In genomic region chr15:63586790-63587189, GRCh38 we compare ENCODE assay signal across 30 cellular contexts. TPM values are rescaled to one million over a fixed set of nuclear protein-coding genes. Genes with fewer than 3 reads are reported as not detected.
A peak's percentile ranks its signal among the peaks of the same experiment; 100 is the strongest.
DNase-seq lines count a peak whose midpoint lies in the region; ATAC-seq, FAIRE-seq and TF ChIP-seq lines count a peak whose summit lies in the region.
"Had no signal": no experiment of that assay in that cellular context is flagged by ENCODE, and none has a peak within 500 bp of the region (broad histone marks: within the 10 kb centered on the region; RNA-seq: fewer than 3 reads in every experiment).

No MANE protein-coding gene starts in this region.

- peaks cover 7% of the 10 kb centered on the region for H3K9me3 Mint-ChIP-seq in activated CD4-positive, alpha-beta T cell treated with anti-CD3 and anti-CD28 coated beads for 36 hours (ENCODE audit: low read depth)
- no peaks in the 10 kb centered on the region for H3K9me3 Mint-ChIP-seq in CD8-positive, alpha-beta memory T cell
- H3K9me3 Mint-ChIP-seq in naive thymus-derived CD8-positive, alpha-beta T cell: peaks cover 0 to 2% (median 0%) of the 10 kb centered on the region in 9 donors

- H3K9me3 ChIP-seq in CD8-positive, alpha-beta memory T cell (ENCODE audit: low read length): no peaks in the 10 kb centered on the region
- no peaks in the 10 kb centered on the region; the same call in 2 of the 3 replicates for H3K9me3 ChIP-seq in GM12878 (replicated peaks; ENCODE audit: control insufficient read depth, insufficient read depth, low read length)
- H3K9me3 ChIP-seq: Caco-2, esophagus muscularis mucosa, gastroesophageal sphincter had no signal

- H3K4me1 Mint-ChIP-seq in activated CD4-positive, alpha-beta T cell treated with anti-CD3 and anti-CD28 coated beads for 36 hours: peaks cover 22% of the 10 kb centered on the region
- peaks cover 13 to 36% (median 25%) of the 10 kb centered on the region in 3 donors for H3K4me1 Mint-ChIP-seq in CD8-positive, alpha-beta memory T cell
- H3K4me1 Mint-ChIP-seq in naive thymus-derived CD8-positive, alpha-beta T cell: peaks cover 23 to 26% (median 24%) of the 10 kb centered on the region in 4 donors

- no peak overlapping the region for H3K4me2 ChIP-seq in GM12878 (ENCODE audit: control insufficient read depth, insufficient read depth)

- no peaks in the 10 kb centered on the region for H3K27me3 Mint-ChIP-seq in activated CD4-positive, alpha-beta T cell treated with anti-CD3 and anti-CD28 coated beads for 36 hours
- H3K27me3 Mint-ChIP-seq in CD8-positive, alpha-beta memory T cell: no peaks in the 10 kb centered on the region
- H3K27me3 Mint-ChIP-seq in naive thymus-derived CD8-positive, alpha-beta T cell: no peaks in the 10 kb centered on the region

- no peak overlapping the region for H3K27ac ChIP-seq in CD8-positive, alpha-beta memory T cell (ENCODE audit: low read depth, low read length)
- no peak overlapping the region for H3K27ac ChIP-seq in GM12878 (ENCODE audit: control insufficient read depth, insufficient read depth)
- H3K27ac ChIP-seq: esophagus muscularis mucosa, gastroesophageal sphincter, WERI-Rb-1 had no signal

- BruUV-seq in GM12878 (replicated peaks; lab: Mats Ljungman, UMichigan): no TSS peak

- POLR2A ChIA-PET in activated CD4-positive, alpha-beta T cell treated with anti-CD3 and anti-CD28 coated beads for 36 hours (lab: Charles Lee): no interaction called here
- POLR2A ChIA-PET in CD8-positive, alpha-beta memory T cell (lab: Charles Lee): no interaction called here
- POLR2A ChIA-PET in GM12878 (lab: Charles Lee): no interaction called here
- POLR2A ChIA-PET in naive thymus-derived CD8-positive, alpha-beta T cell (lab: Charles Lee): no interaction called here

- TF ChIP-seq CTCF in GM12878 (IDR thresholded peaks at IDR 0.05 in 2 of 3, conservative IDR thresholded peaks at IDR 0.05 in 1 of 3; ENCODE audit: control insufficient read depth in 2 of 3, extremely low read depth in 1 of 3, insufficient read depth in 1 of 3, low read depth in 3 of 3, low read length in 3 of 3): no peak

- CTCF ChIA-PET in activated CD4-positive, alpha-beta T cell treated with anti-CD3 and anti-CD28 coated beads for 36 hours (lab: Charles Lee): interaction anchor here (0.7 to 1.4 kb wide), 3 partner anchors 12 to 42 kb away, joined by 3 read pairs; no protein-coding TSS in a partner anchor
- CTCF ChIA-PET in CD8-positive, alpha-beta memory T cell (lab: Charles Lee): no interaction called here
- CTCF ChIA-PET in GM12878 (lab: Yijun Ruan, JAX): interaction anchor here (1.4 kb wide), 1 partner anchor 120 kb away, joined by 5 read pairs; no protein-coding TSS in a partner anchor

- no peak for TF ChIP-seq EP300 in GM12878 (IDR thresholded peaks at IDR 0.05; ENCODE audit: borderline replicate concordance in 1 of 2, control insufficient read depth in 1 of 2, low read depth in 2 of 2, low read length in 2 of 2)

- H3K36me3 ChIP-seq in CD8-positive, alpha-beta memory T cell (ENCODE audit: insufficient read depth, low read length): peaks cover 45% of the 10 kb centered on the region
- H3K36me3 ChIP-seq in GM12878 (ENCODE audit: control insufficient read depth in 2 of 2, insufficient read depth in 2 of 2, low read length in 1 of 2): peaks cover 11 to 32% of the 10 kb centered on the region in 2 experiments; a peak in 3 of 4 replicates

- H4K20me1 ChIP-seq in GM12878 (ENCODE audit: control insufficient read depth, insufficient read depth): no peaks in the 10 kb centered on the region; the same call in 1 of the 2 replicates

- no peaks in the 10 kb centered on the region for H3K27me3 ChIP-seq in CD8-positive, alpha-beta memory T cell (ENCODE audit: insufficient read depth, low read length, poor library complexity, severe bottlenecking)
- H3K27me3 ChIP-seq in GM12878 (replicated peaks in 1 of 2; ENCODE audit: control insufficient read depth in 2 of 2, insufficient read depth in 2 of 2, low read length in 1 of 2): no peaks in the 10 kb centered on the region
- H3K27me3 ChIP-seq: esophagus muscularis mucosa, gastroesophageal sphincter had no signal

- no peak overlapping the region for H3K9ac ChIP-seq in GM12878 (ENCODE audit: control insufficient read depth, insufficient read depth, low read length)

- TF ChIP-seq POLR2A in GM12878 (IDR thresholded peaks at IDR 0.05; ENCODE audit: low read depth, low read length): no peak

- peak overlapping the region; percentile 7 for H3K27ac Mint-ChIP-seq in activated CD4-positive, alpha-beta T cell treated with anti-CD3 and anti-CD28 coated beads for 36 hours
- peak overlapping the region in 5 of 8 donors; percentile 3 to 87 (median 78) for H3K27ac Mint-ChIP-seq in CD8-positive, alpha-beta memory T cell
- H3K27ac Mint-ChIP-seq in naive thymus-derived CD8-positive, alpha-beta T cell: peak overlapping the region in 8 of 10 donors; percentile 8 to 64 (median 34)

- no peak overlapping the region for H3K4me3 ChIP-seq in CD8-positive, alpha-beta memory T cell (ENCODE audit: low read length)
- no peak overlapping the region for H3K4me3 ChIP-seq in GM12878
- H3K4me3 ChIP-seq: esophagus muscularis mucosa, gastroesophageal sphincter had no signal

- H3K4me3 Mint-ChIP-seq in activated CD4-positive, alpha-beta T cell treated with anti-CD3 and anti-CD28 coated beads for 36 hours: no peak overlapping the region
- no peak overlapping the region for H3K4me3 Mint-ChIP-seq in CD8-positive, alpha-beta memory T cell
- H3K4me3 Mint-ChIP-seq in naive thymus-derived CD8-positive, alpha-beta T cell: no peak overlapping the region

- no peak for ATAC-seq in activated CD4-positive, alpha-beta T cell treated with anti-CD3 and anti-CD28 coated beads for 36 hours
- ATAC-seq in GM12878: peak; percentile 33; the same call in 1 of the 3 replicates
- ATAC-seq in naive thymus-derived CD8-positive, alpha-beta T cell: no peak
- ATAC-seq in GM18861 (IDR thresholded peaks at IDR 0.05; ENCODE audit: unreplicated experiment): no peak
- ATAC-seq: gastroesophageal sphincter, sciatic nerve had no signal

- 96% methylated on average over 5 of the region's 5 CpGs for WGBS in GM12878 (ENCODE audit: insufficient coverage, insufficient replicate concordance, low lambda C conversion rate, missing lambda C conversion rate)

- FAIRE-seq in GM12878 (lab: Jason Lieb, UNC): no peak
- FAIRE-seq: A204.1, bronchial epithelial cell, colon, GM19239, islet of Langerhans had no signal

- no peak for TF ChIP-seq RAD21 in GM12878 (IDR thresholded peaks at IDR 0.05; ENCODE audit: insufficient read depth, low read depth, low read length)

- no peak overlapping the region for H2AFZ ChIP-seq in GM12878 (ENCODE audit: control insufficient read depth, low read depth, low read length)

- H3K79me2 ChIP-seq in GM12878 (ENCODE audit: control insufficient read depth, insufficient read depth, low read length): no peaks in the 10 kb centered on the region

- no peak for DNase-seq in activated CD4-positive, alpha-beta T cell treated with anti-CD3 and anti-CD28 coated beads for 36 hours
- DNase-seq in activated CD4-positive, alpha-beta T cell treated with anti-CD3 and anti-CD28 coated beads for 4 hours: no peak
- DNase-seq in CD8-positive, alpha-beta memory T cell: no peak
- DNase-seq in GM12878 (ENCODE audit: low read depth, low spot score): no peak
- no peak for DNase-seq in naive thymus-derived CD8-positive, alpha-beta T cell
- DNase-seq in NCI-H69 (lab: John Stamatoyannopoulos, UW): no peak
- DNase-seq in DMS114 treated with DMSO at 0.1 percent for 48 hours (lab: John Stamatoyannopoulos, UW; ENCODE audit: unreplicated experiment): no peak
- DNase-seq: activated CD4-positive, alpha-beta T cell treated with anti-CD3 and anti-CD28 coated beads, Interleukin-2, amount 50 U/mL, for 48 hours; activated naive CD4-positive, alpha-beta T cell treated with Interleukin-2 at 50 U/mL for 16 hours; activated T-cell treated with anti-CD3 and anti-CD28 coated beads for 4 hours; amygdala; Caco-2; effector memory CD4-positive, alpha-beta T cell; NCI-H1105; NCI-H2029 treated with DMSO at 0.1 percent for 48 hours; NCI-H345; posterior cingulate gyrus; trophoblast cell; WERI-Rb-1 had no signal

- SMC1A ChIA-PET in GM12878 (lab: Charles Lee; ENCODE audit: uncharacterized antibody, unreplicated experiment): no interaction called here

- in situ Hi-C loops in GM12878 (cut with MboI): loop anchor here (25.0 kb wide), 1 partner anchor 299 kb away; the partner anchor contains the start of gene APH1B

- intact Hi-C loops in activated CD4-positive, alpha-beta T cell treated with anti-CD3 and anti-CD28 coated beads for 36 hours (cut with DNase I, micrococcal nuclease): no loop called here
- intact Hi-C loops in GM12878 (cut with micrococcal nuclease; ENCODE audit: unreplicated experiment): no loop called here

- RAD21 ChIA-PET in GM12878 (lab: Charles Lee; ENCODE audit: unreplicated experiment): no interaction called here

- H3K36me3 Mint-ChIP-seq in activated CD4-positive, alpha-beta T cell treated with anti-CD3 and anti-CD28 coated beads for 36 hours (ENCODE audit: low read depth): peaks cover 75% of the 10 kb centered on the region
- peaks cover 28 to 92% (median 47%) of the 10 kb centered on the region in 3 donors for H3K36me3 Mint-ChIP-seq in CD8-positive, alpha-beta memory T cell
- H3K36me3 Mint-ChIP-seq in naive thymus-derived CD8-positive, alpha-beta T cell: peaks cover 30 to 87% (median 58%) of the 10 kb centered on the region in 3 donors

- H3K4me1 ChIP-seq in CD8-positive, alpha-beta memory T cell (ENCODE audit: insufficient read depth, low read length): no peaks in the 10 kb centered on the region
- peaks cover 5% of the 10 kb centered on the region for H3K4me1 ChIP-seq in GM12878 (ENCODE audit: control insufficient read depth, insufficient read depth, low read length)
- H3K4me1 ChIP-seq: Caco-2 had no signal

RNA-seq across cellular contexts. Expression of gene FBXL22, which starts 10.4 kb away (rescaled TPM):
- total RNA-seq in activated CD4-positive, alpha-beta T cell treated with anti-CD3 and anti-CD28 coated beads for 36 hours: under 1 TPM; 0.61 to 0.69 TPM
- 1 to 10 TPM in 1 of 2 experiments, under 1 TPM in 1; 0.84 to 1.1 TPM for total RNA-seq in CD8-positive, alpha-beta memory T cell
- 0.97 TPM for polyA plus RNA-seq in CD8-positive, alpha-beta memory T cell
- 1.2 and 2.1 TPM in 2 replicates for total RNA-seq in GM12878 (2013; cell fraction: nucleolus; rRNA removed)
- total RNA-seq in GM12878 (2014; rRNA removed) (0.62 and 0.87 TPM in 2 replicates), GM12878 (2014; rRNA removed; fragmentation: Illumina TruSeq; extraction: Trizol) (0.28 and 0.40 TPM in 2 replicates), GM12878 (2021) (0.45 and 0.82 TPM in 2 replicates)
- polyA plus RNA-seq in GM12878 (2011; ENCODE audit: low read depth): 0.16 TPM
- polyA plus RNA-seq in GM12878 (2011; rRNA removed) (0.10 and 0.24 TPM in 2 replicates), GM12878 (2014; fragmentation: Illumina TruSeq; extraction: Trizol) (0.24 and 0.41 TPM in 2 replicates), GM12878 (2014; fragmentation: Nextera tagmentation; extraction: Ambion mirVana) (under 1 TPM; 0.05 to 0.07 TPM), GM12878 (2014; rRNA removed) (0.34 and 0.67 TPM in 2 replicates), GM12878 (2016; fragmentation: Nextera tagmentation; extraction: Ambion mirVana) (1 to 10 TPM; 2.4 to 2.6 TPM)
- 0.12 and 0.28 TPM in 2 replicates for polyA plus RNA-seq in GM12878 (2011; cell fraction: cytosol; rRNA removed)
- 0.52 and 0.76 TPM in 2 replicates for polyA plus RNA-seq in GM12878 (2011; cell fraction: nucleus; rRNA removed)
- polyA plus RNA-seq in GM12878 (2012): 0.52 and 0.57 TPM in 2 replicates
- 0.46 and 0.51 TPM in 2 replicates for polyA minus RNA-seq in GM12878 (2011; rRNA and poly(A)+ RNA removed)
- polyA minus RNA-seq in GM12878 (2011; cell fraction: cytosol; rRNA and poly(A)+ RNA removed): 1.7 TPM in 1 of 2 replicates, not detected in the other
- polyA minus RNA-seq in GM12878 (2011; cell fraction: nucleus; rRNA and poly(A)+ RNA removed): 2.1 and 2.8 TPM in 2 replicates
- 1 to 10 TPM; 2.1 to 2.7 TPM for total RNA-seq in naive thymus-derived CD8-positive, alpha-beta T cell
- polyA plus RNA-seq in naive thymus-derived CD8-positive, alpha-beta T cell: 1 to 10 TPM; 1.5 to 2.0 (median 1.6) TPM
- total RNA-seq: Caco-2, Daoy, M059J had no signal

Comparison
In these comparisons a context has a peak if more than half of its experiments do, and no peak if none do; other contexts are left out.
1. H3K27ac Mint-ChIP-seq: peak in every context shown above with its lines; median percentile 78 in CD8-positive, alpha-beta memory T cell; 34 in naive thymus-derived CD8-positive, alpha-beta T cell; 7 in activated CD4-positive, alpha-beta T cell treated with anti-CD3 and anti-CD28 coated beads for 36 hours.